1 cellular context compared by ENCODE assay signal in the genomic region with DNA sequence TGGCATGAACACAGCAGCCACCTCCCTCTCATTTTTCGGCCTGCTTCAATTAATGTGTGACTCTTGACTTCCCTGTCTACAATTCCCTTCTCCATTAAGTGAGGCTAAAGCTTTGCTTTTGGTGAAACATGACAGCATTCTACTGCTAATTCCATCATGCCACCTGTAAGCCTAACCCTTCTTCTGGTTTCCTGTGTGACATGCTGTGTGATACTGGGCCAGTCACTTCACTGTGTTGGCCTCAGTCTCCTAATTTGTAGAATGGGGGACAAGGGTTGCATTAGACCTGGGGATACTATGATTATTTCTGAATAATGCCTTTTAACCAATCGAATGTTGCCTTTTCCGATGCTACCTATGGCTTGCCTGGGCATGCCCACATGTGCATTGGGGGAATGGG.
A peak's percentile ranks its signal among the peaks of the same experiment; 100 is the strongest.
TF ChIP-seq lines count a peak whose summit lies in the region.

No MANE protein-coding gene starts in this region.

TF ChIP-seq in HepG2, 621 proteins besides CTCF, POLR2A, EP300 and RAD21:
- 0 out of 2 replicates have a peak, but pooled peaks have one; percentile 26 for TF ChIP-seq ZMYM3 (CRISPR knock-in tag; IDR thresholded peaks at IDR 0.05)
- TF ChIP-seq ZNF629 (CRISPR knock-in tag; conservative IDR thresholded peaks at IDR 0.05) = peak; percentile 47; the same call in 1 of the 2 replicates
